Comparison of ENCODE assay signal across 18 cellular contexts in the genomic region with DNA sequence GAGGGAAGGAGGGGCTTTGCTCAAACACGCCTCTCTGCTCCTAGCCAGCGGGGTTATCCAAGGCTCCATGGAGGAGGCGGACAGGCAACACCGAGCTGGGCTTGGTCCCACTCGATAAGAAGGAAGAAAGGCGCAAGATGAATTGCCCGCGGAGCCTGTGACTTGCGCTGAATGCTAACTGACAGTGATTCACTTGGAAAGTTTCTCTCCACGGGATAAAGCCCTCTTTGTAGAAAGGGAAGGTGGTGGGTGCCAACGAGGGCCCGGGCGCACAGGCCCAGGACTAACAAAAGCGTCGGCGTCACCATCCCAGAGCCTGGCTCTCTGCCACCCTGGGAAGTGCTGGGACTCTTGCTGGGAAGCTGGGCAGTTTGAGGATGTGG.
DNase-seq lines count a peak whose midpoint lies in the region; ATAC-seq, FAIRE-seq and TF ChIP-seq lines count a peak whose summit lies in the region.
"Had no signal": no experiment of that assay in that cellular context is flagged by ENCODE, and none has a peak within 500 bp of the region (broad histone marks: within the 10 kb centered on the region; RNA-seq: fewer than 3 reads in every experiment).

No MANE protein-coding gene starts in this region.

- no peak for FAIRE-seq in HepG2 (lab: Jason Lieb, UNC)
- FAIRE-seq: A549 had no signal

- in situ Hi-C loops in HepG2 (cut with HindIII; ENCODE audit: extremely low pct_ligation_motif_present, low pct_unique_long_range_greater_than_20kb), result no loop called here

- POLR2A ChIA-PET in HepG2 (lab: Yijun Ruan, JAX), result no interaction called here

- 94% methylated on average over 15 of the region's 16 CpGs for WGBS in HepG2 (ENCODE audit: low lambda C conversion rate)
- WGBS in right lobe of liver (ENCODE audit: insufficient coverage, low coverage, low lambda C conversion rate, missing lambda C conversion rate), result 91% methylated on average over 10 of the region's 16 CpGs

- H3K4me2 ChIP-seq in HepG2 (ENCODE audit: low read depth, low read length), result no peak overlapping the region
- H3K4me2 ChIP-seq: A549 had no signal

- no peak for DNase-seq in HepG2 (ENCODE audit: low spot score)
- DNase-seq in right lobe of liver, result no peak
- peak; percentile 23 to 85 (median 78) for DNase-seq in dorsolateral prefrontal cortex
- peak; percentile 63 for DNase-seq in middle frontal gyrus (ENCODE audit: extremely low spot score, low spot score)
- DNase-seq in ureter (ENCODE audit: low spot score), result no peak
- no peak for DNase-seq in RPMI8226
- DNase-seq in GM03348 (ENCODE audit: low spot score), result no peak
- DNase-seq: activated CD8-positive, alpha-beta T cell treated with anti-CD3 and anti-CD28 coated beads, Interleukin-2, amount 10 ng/mL, durations not matched to agents 7 days and 5 days; activated naive CD8-positive, alpha-beta T cell treated with anti-CD3 and anti-CD28 coated beads, Interleukin-2, amount 10 ng/mL, durations not matched to agents 7 days and 5 days; activated T-cell treated with anti-CD3 and anti-CD28 coated beads, Interleukin-2, amount 50 U/mL, for 72 hours; NCI-H1105 treated with DMSO at 0.1 percent for 48 hours; NCI-H2227 treated with DMSO at 0.1 percent for 48 hours; stimulated activated CD4-positive, alpha-beta T cell treated with anti-CD3 and anti-CD28 coated beads, Interleukin-12 subunit alpha, Interleukin-12 subunit beta, amount 100 ng/mL, for 4 hours; stimulated activated naive CD4-positive, alpha-beta T cell; uterus had no signal

- H4K20me1 ChIP-seq in HepG2 (ENCODE audit: insufficient read depth, low read length), result no peaks in the 10 kb centered on the region

- H3K79me2 ChIP-seq in HepG2 (ENCODE audit: insufficient read depth, low read length), result peaks cover 78% of the 10 kb centered on the region

- no peak for ATAC-seq in HepG2
- no peak for ATAC-seq in right lobe of liver
- ATAC-seq in HG03521 (IDR thresholded peaks at IDR 0.05; ENCODE audit: unreplicated experiment), result no peak
- ATAC-seq: A549; activated CD8-positive, alpha-beta T cell treated with anti-CD3 and anti-CD28 coated beads, Interleukin-2, amount 10 ng/mL, durations not matched to agents 7 days and 5 days; activated T-cell treated with anti-CD3 and anti-CD28 coated beads, Interleukin-2, amount 50 U/mL, for 72 hours; left colon had no signal

- no TSS peak for BruUV-seq in HepG2 (replicated peaks; lab: Mats Ljungman, UMichigan)

- H3K4me1 ChIP-seq in HepG2 (ENCODE audit: insufficient read depth, low read length) (peaks cover 82% of the 10 kb centered on the region), right lobe of liver (peaks cover 0 to 28% (median 11%) of the 10 kb centered on the region in 4 donors)
- H3K4me1 ChIP-seq: A549, uterus had no signal

- no peak overlapping the region for H2AFZ ChIP-seq in HepG2 (ENCODE audit: low read length)

- TF ChIP-seq POLR2A in HepG2 (IDR thresholded peaks at IDR 0.05; ENCODE audit: insufficient read depth in 1 of 2, low read depth in 2 of 2, low read length in 2 of 2) (no peak), right lobe of liver (IDR thresholded peaks at IDR 0.05) (no peak)

- H3K9ac ChIP-seq in HepG2 (ENCODE audit: insufficient read depth, low read depth, low read length), result no peak overlapping the region

- H3K9me3 ChIP-seq in HepG2 (ENCODE audit: low read length) (no peaks in the 10 kb centered on the region), right lobe of liver (no peaks in the 10 kb centered on the region)
- H3K9me3 ChIP-seq: A549, uterus had no signal

- CTCF ChIA-PET in HepG2 (lab: Yijun Ruan, JAX; ENCODE audit: low intra/inter-chr PET ratio, low total read pairs), result no interaction called here

- H3K36me3 ChIP-seq in HepG2 (replicated peaks in 1 of 2; ENCODE audit: control insufficient read depth in 1 of 2, insufficient read depth in 2 of 2, low read length in 2 of 2) (peaks cover 3 to 9% of the 10 kb centered on the region in 2 experiments; a peak in 2 of 5 replicates), right lobe of liver (no peaks in the 10 kb centered on the region)
- H3K36me3 ChIP-seq: uterus had no signal

- TF ChIP-seq CTCF in HepG2 (CRISPR knock-in tag; IDR thresholded peaks at IDR 0.05) (no peak), right lobe of liver (IDR thresholded peaks at IDR 0.05) (no peak), dorsolateral prefrontal cortex (IDR thresholded peaks at IDR 0.05 in 54 of 56, conservative IDR thresholded peaks at IDR 0.05 in 2 of 56; ENCODE audit: low read depth in 1 of 56, partially characterized antibody in 56 of 56) (peak in 1 of 56 donors; percentile 24)

- H3K4me3 ChIP-seq in HepG2 (replicated peaks in 1 of 3; ENCODE audit: insufficient read depth in 1 of 3, low read depth in 2 of 3, low read length in 3 of 3) (no peak overlapping the region), right lobe of liver (no peak overlapping the region), dorsolateral prefrontal cortex (peak overlapping the region in 31 of 59 donors; percentile 12 to 58 (median 35))
- H3K4me3 ChIP-seq: A549, uterus had no signal

- no peak for TF ChIP-seq RAD21 in HepG2 (CRISPR knock-in tag; IDR thresholded peaks at IDR 0.05)

- H3K27me3 ChIP-seq in HepG2 (ENCODE audit: control insufficient read depth in 1 of 2, insufficient read depth in 2 of 2, low read length in 2 of 2) (no peaks in the 10 kb centered on the region), right lobe of liver (no peaks in the 10 kb centered on the region), dorsolateral prefrontal cortex (no peaks in the 10 kb centered on the region)
- H3K27me3 ChIP-seq: uterus had no signal

- intact Hi-C loops in HepG2 (cut with micrococcal nuclease; ENCODE audit: unreplicated experiment), result no loop called here
- intact Hi-C loops in right lobe of liver (cut with DNase I), result no loop called here
- intact Hi-C loops in dorsolateral prefrontal cortex (cut with DNase I), result loop anchor here in 1 of 2 donors (2.0 to 5.0 kb wide), 2 partner anchors 76 to 127 kb away; a partner anchor contains a TSS

- peak overlapping the region; percentile 85 for H3K27ac ChIP-seq in HepG2 (ENCODE audit: extremely low read length, insufficient read depth, low read length)
- H3K27ac ChIP-seq in right lobe of liver, result no peak overlapping the region
- H3K27ac ChIP-seq in dorsolateral prefrontal cortex, result peak overlapping the region in 56 of 59 donors; percentile 13 to 89 (median 78)
- H3K27ac ChIP-seq: A549, uterus had no signal

- TF ChIP-seq EP300 in HepG2 (IDR thresholded peaks at IDR 0.05; ENCODE audit: low read depth in 2 of 2, low read length in 2 of 2) (no peak), HepG2 (CRISPR knock-in tag; IDR thresholded peaks at IDR 0.05; ENCODE audit: borderline replicate concordance) (no peak)

TF ChIP-seq in HepG2, 621 proteins besides CTCF, POLR2A, EP300 and RAD21:
- TF ChIP-seq, protein P1, sequence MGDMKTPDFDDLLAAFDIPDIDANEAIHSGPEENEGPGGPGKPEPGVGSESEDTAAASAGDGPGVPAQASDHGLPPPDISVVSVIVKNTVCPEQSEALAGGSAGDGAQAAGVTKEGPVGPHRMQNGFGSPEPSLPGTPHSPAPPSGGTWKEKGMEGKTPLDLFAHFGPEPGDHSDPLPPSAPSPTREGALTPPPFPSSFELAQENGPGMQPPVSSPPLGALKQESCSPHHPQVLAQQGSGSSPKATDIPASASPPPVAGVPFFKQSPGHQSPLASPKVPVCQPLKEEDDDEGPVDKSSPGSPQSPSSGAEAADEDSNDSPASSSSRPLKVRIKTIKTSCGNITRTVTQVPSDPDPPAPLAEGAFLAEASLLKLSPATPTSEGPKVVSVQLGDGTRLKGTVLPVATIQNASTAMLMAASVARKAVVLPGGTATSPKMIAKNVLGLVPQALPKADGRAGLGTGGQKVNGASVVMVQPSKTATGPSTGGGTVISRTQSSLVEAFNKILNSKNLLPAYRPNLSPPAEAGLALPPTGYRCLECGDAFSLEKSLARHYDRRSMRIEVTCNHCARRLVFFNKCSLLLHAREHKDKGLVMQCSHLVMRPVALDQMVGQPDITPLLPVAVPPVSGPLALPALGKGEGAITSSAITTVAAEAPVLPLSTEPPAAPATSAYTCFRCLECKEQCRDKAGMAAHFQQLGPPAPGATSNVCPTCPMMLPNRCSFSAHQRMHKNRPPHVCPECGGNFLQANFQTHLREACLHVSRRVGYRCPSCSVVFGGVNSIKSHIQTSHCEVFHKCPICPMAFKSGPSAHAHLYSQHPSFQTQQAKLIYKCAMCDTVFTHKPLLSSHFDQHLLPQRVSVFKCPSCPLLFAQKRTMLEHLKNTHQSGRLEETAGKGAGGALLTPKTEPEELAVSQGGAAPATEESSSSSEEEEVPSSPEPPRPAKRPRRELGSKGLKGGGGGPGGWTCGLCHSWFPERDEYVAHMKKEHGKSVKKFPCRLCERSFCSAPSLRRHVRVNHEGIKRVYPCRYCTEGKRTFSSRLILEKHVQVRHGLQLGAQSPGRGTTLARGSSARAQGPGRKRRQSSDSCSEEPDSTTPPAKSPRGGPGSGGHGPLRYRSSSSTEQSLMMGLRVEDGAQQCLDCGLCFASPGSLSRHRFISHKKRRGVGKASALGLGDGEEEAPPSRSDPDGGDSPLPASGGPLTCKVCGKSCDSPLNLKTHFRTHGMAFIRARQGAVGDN (CRISPR knock-in tag; IDR thresholded peaks at IDR 0.05), result 0 out of 2 replicates have a peak, but pooled peaks have one; percentile 6
- TF ChIP-seq, protein P2, sequence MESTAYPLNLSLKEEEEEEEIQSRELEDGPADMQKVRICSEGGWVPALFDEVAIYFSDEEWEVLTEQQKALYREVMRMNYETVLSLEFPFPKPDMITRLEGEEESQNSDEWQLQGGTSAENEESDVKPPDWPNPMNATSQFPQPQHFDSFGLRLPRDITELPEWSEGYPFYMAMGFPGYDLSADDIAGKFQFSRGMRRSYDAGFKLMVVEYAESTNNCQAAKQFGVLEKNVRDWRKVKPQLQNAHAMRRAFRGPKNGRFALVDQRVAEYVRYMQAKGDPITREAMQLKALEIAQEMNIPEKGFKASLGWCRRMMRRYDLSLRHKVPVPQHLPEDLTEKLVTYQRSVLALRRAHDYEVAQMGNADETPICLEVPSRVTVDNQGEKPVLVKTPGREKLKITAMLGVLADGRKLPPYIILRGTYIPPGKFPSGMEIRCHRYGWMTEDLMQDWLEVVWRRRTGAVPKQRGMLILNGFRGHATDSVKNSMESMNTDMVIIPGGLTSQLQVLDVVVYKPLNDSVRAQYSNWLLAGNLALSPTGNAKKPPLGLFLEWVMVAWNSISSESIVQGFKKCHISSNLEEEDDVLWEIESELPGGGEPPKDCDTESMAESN (CRISPR knock-in tag; conservative IDR thresholded peaks at IDR 0.05), result no peak
- TF ChIP-seq ZBTB38 (CRISPR knock-in tag; IDR thresholded peaks at IDR 0.05), result peak; percentile 81; the same call in 1 of the 2 replicates

Comparison
In these comparisons a context has a peak if more than half of its experiments do, and no peak if none do; other contexts are left out.
1. H3K27ac ChIP-seq: peak in HepG2 (single experiment) and dorsolateral prefrontal cortex (56 of 59); none in right lobe of liver (0 of 3).
2. DNase-seq: peak in dorsolateral prefrontal cortex (10 of 10) and middle frontal gyrus (single experiment); none in HepG2 (single experiment), right lobe of liver (0 of 3), ureter (single experiment), RPMI8226 (single experiment) and GM03348 (single experiment).
3. H3K4me3 ChIP-seq: peak in dorsolateral prefrontal cortex (31 of 59); none in HepG2 (0 of 3) and right lobe of liver (0 of 3).